In genomic region chr16:787261-787966, GRCh38 we compare ENCODE assay signal across 1 cellular context.
TF ChIP-seq lines count a peak whose summit lies in the region.

No MANE protein-coding gene starts in this region.

TF ChIP-seq in GM12878, 131 proteins besides CTCF, POLR2A, EP300 and RAD21:
- TF ChIP-seq TCF3 (IDR thresholded peaks at IDR 0.05; ENCODE audit: borderline replicate concordance, insufficient read depth, low read depth, low read length), result no peak
- 0 out of 2 replicates have a peak, but pooled peaks have one; percentile 28 for TF ChIP-seq MLLT1 (IDR thresholded peaks at IDR 0.05)
- no peak for TF ChIP-seq NBN (IDR thresholded peaks at IDR 0.05)
- TF ChIP-seq WRNIP1 (IDR thresholded peaks at IDR 0.05; ENCODE audit: borderline replicate concordance, low read depth, low read length), result no peak
- TF ChIP-seq RCOR1 (conservative IDR thresholded peaks at IDR 0.05; ENCODE audit: low read depth, low read length), result no peak
- TF ChIP-seq DPF2 (IDR thresholded peaks at IDR 0.05), result 0 out of 2 replicates have a peak, but pooled peaks have one; percentile 23
- TF ChIP-seq SIN3A (IDR thresholded peaks at IDR 0.05; ENCODE audit: low read depth, low read length), result 0 out of 2 replicates have a peak, but pooled peaks have one; percentile 23
- TF ChIP-seq E2F8 (IDR thresholded peaks at IDR 0.05; ENCODE audit: low read depth, partially characterized antibody), result no peak
- TF ChIP-seq BRCA1 (IDR thresholded peaks at IDR 0.05; ENCODE audit: low read depth, low read length), result no peak
- no peak for TF ChIP-seq MTA2 (IDR thresholded peaks at IDR 0.05; ENCODE audit: low read depth)
- TF ChIP-seq KLF5 (IDR thresholded peaks at IDR 0.05; ENCODE audit: partially characterized antibody), result no peak
- no peak for TF ChIP-seq ZBTB40 (IDR thresholded peaks at IDR 0.05; ENCODE audit: borderline replicate concordance)
- no peak for TF ChIP-seq HDGF (IDR thresholded peaks at IDR 0.05)
- no peak for TF ChIP-seq FOS (IDR thresholded peaks at IDR 0.05; ENCODE audit: borderline replicate concordance, extremely low read depth, insufficient read length)
- TF ChIP-seq MTA3 (IDR thresholded peaks at IDR 0.05; ENCODE audit: borderline replicate concordance, low read length), result no peak
- TF ChIP-seq MYB (IDR thresholded peaks at IDR 0.05; ENCODE audit: borderline replicate concordance, low read depth, low read length), result no peak
